8 cellular contexts compared by ENCODE assay signal in the genomic region with DNA sequence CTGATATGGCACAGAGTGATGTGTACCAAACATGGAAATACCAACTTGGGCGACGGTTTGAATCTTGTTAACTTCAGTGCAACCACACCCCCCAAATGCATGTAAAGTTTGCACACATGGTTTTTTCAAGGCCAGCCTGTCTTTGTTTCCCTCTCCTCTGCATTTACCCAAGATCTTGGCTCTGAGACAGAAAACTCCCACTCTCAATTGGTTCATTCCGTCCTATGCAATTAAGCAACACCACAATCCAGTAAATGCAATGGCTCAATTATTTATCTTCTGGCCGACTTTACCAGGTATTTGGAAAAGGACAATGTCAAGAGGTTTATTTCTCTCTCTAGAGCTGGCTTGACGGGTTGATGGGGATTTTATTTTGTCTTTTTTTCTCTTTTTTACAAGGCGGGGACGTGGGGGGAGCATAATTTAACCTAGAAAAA. TPM values are rescaled to one million over a fixed set of nuclear protein-coding genes. Genes with fewer than 3 reads are reported as not detected.
DNase-seq lines count a peak whose midpoint lies in the region; ATAC-seq and TF ChIP-seq lines count a peak whose summit lies in the region.

No MANE protein-coding gene starts in this region.

- H3K9me3 ChIP-seq in endodermal cell (ENCODE audit: control insufficient read depth, low read length), result no peaks in the 10 kb centered on the region

- DNase-seq in stimulated activated CD4-positive, alpha-beta T cell treated with anti-CD3 and anti-CD28 coated beads, Interleukin-1b, Interleukin-23, amount 100 ng/mL, for 48 hours, result peak; percentile 19
- DNase-seq in stimulated activated CD4-positive, alpha-beta T cell treated with anti-CD3 and anti-CD28 coated beads, Interleukin-4, amount 100 ng/mL, for 1 hour, result no peak
- DNase-seq in SIG-M5 treated with dmso at 0.1 percent for 504 hours (lab: John Stamatoyannopoulos, UW; ENCODE audit: unreplicated experiment), result peak; percentile 87
- no peak for DNase-seq in endodermal cell
- no peak for DNase-seq in natural killer cell
- DNase-seq in NCI-H1694 (lab: John Stamatoyannopoulos, UW), result no peak
- no peak for DNase-seq in NCI-H1436 (lab: John Stamatoyannopoulos, UW)

- no peaks in the 10 kb centered on the region for H3K4me1 ChIP-seq in endodermal cell (ENCODE audit: control insufficient read depth, insufficient read depth, low read length)

- WGBS in endodermal cell (ENCODE audit: insufficient coverage in 1 of 2, insufficient read length in 1 of 2), 2 experiments, result 7 to 13% methylated on average over 4 to 7 of the region's 7 CpGs

- H3K4me3 ChIP-seq in endodermal cell (ENCODE audit: low read length), result peak overlapping the region; percentile 87

- H3K27ac Mint-ChIP-seq in endodermal cell (no peak overlapping the region), natural killer cell (peak overlapping the region; percentile 99 to 100)

- H3K9me3 Mint-ChIP-seq in endodermal cell (no peaks in the 10 kb centered on the region), natural killer cell (no peaks in the 10 kb centered on the region)

- no peak for TF ChIP-seq CTCF in endodermal cell (conservative IDR thresholded peaks at IDR 0.05)
- no peak for TF ChIP-seq CTCF in natural killer cell (IDR thresholded peaks at IDR 0.05)

- H3K27ac ChIP-seq in endodermal cell (ENCODE audit: low read depth, low read length), result no peak overlapping the region

- H3K4me1 Mint-ChIP-seq in endodermal cell (peaks cover 20% of the 10 kb centered on the region), natural killer cell (peaks cover 45 to 52% of the 10 kb centered on the region in 2 donors)

- H3K36me3 Mint-ChIP-seq in endodermal cell (ENCODE audit: low read depth) (no peaks in the 10 kb centered on the region), natural killer cell (no peaks in the 10 kb centered on the region)

- peaks cover 41% of the 10 kb centered on the region for H3K27me3 Mint-ChIP-seq in endodermal cell (ENCODE audit: insufficient read depth)
- no peaks in the 10 kb centered on the region for H3K27me3 Mint-ChIP-seq in natural killer cell (ENCODE audit: low read depth in 2 of 2)

- peaks cover 52% of the 10 kb centered on the region for H3K27me3 ChIP-seq in endodermal cell (ENCODE audit: control insufficient read depth, insufficient read depth, low read length, poor library complexity, severe bottlenecking)

- H3K4me3 Mint-ChIP-seq in endodermal cell (peak overlapping the region; percentile 86), natural killer cell (peak overlapping the region; percentile 93)

- no peaks in the 10 kb centered on the region for H3K36me3 ChIP-seq in endodermal cell (ENCODE audit: control insufficient read depth, insufficient read depth, low read length)

- intact Hi-C loops in natural killer cell (cut with micrococcal nuclease), result loop anchor here (5.0 kb wide), 3 partner anchors 45 to 70 kb away; partner anchors contain the start of gene ATP6V0A1

- ATAC-seq in natural killer cell (no peak), HG03457 (IDR thresholded peaks at IDR 0.05; ENCODE audit: unreplicated experiment) (no peak)

- H3K9ac ChIP-seq in endodermal cell (ENCODE audit: extremely low read depth, low read length, poor library complexity, severe bottlenecking), result peak overlapping the region; percentile 54

RNA-seq across cellular contexts. Expression of gene STAT3, which starts 1.0 kb away (rescaled TPM):
- total RNA-seq in endodermal cell (10 to 100 TPM; 27.5 to 32.4 TPM), natural killer cell (100 to 1,000 TPM; 190 to 246 (median 206) TPM)
- 37.5 TPM for polyA plus RNA-seq in endodermal cell (2013, experiment 1 of 2)
- 40.2 TPM for polyA plus RNA-seq in endodermal cell (2013, experiment 2 of 2)

RNA-seq across cellular contexts. Expression of gene CAVIN1, which starts 35.8 kb away (rescaled TPM):
- total RNA-seq in endodermal cell (1 to 10 TPM in 1 of 2 donors, under 1 TPM in 1; 0.51 to 3.1 TPM), natural killer cell (under 1 TPM in 2 of 3 donors, not detected in 1; 0.11 to 0.20 TPM)
- polyA plus RNA-seq in endodermal cell (2013, experiment 1 of 2), result 8.4 TPM
- polyA plus RNA-seq in endodermal cell (2013, experiment 2 of 2), result 8.2 TPM

Comparison
In these comparisons a context has a peak if more than half of its experiments do, and no peak if none do; other contexts are left out.
1. DNase-seq: peak in stimulated activated CD4-positive, alpha-beta T cell treated with anti-CD3 and anti-CD28 coated beads, Interleukin-1b, Interleukin-23, amount 100 ng/mL, for 48 hours (single experiment) and SIG-M5 treated with dmso at 0.1 percent for 504 hours (single experiment); none in stimulated activated CD4-positive, alpha-beta T cell treated with anti-CD3 and anti-CD28 coated beads, Interleukin-4, amount 100 ng/mL, for 1 hour (single experiment), endodermal cell (single experiment), natural killer cell (single experiment), NCI-H1694 (single experiment) and NCI-H1436 (single experiment).
2. RNA of gene STAT3, which starts 1.0 kb away (total RNA-seq): 190 to 246 TPM in natural killer cell; 27.5 to 32.4 TPM in endodermal cell; every median in the first group is over 4 times any median in the second.